In the genomic region with DNA sequence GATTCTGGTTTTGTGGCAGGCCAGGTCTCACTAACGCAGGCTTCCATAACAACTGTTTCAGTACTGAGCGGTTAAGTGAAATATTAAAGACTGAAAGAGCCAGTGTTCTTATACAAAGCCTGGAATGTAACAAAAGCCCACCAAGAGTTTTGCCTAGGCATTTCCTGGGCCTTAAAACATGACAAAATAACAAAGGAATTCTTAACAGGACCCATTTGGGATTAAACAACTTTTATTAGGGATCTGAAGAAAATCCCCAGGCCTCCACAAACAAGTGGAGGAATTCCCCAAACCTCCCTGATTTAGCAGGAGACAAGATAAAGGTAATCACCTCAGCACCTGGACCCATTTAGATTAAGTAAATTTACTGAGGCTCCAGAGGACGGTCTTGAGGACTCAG, we compare ENCODE assay signal across 23 cellular contexts.
DNase-seq lines count a peak whose midpoint lies in the region; ATAC-seq lines count a peak whose summit lies in the region.
"Had no signal": no experiment of that assay in that cellular context is flagged by ENCODE, and none has a peak within 500 bp of the region (broad histone marks: within the 10 kb centered on the region; RNA-seq: fewer than 3 reads in every experiment).

No MANE protein-coding gene starts in this region.

- no peaks in the 10 kb centered on the region for H3K9me2 ChIP-seq in Karpas-422 (replicated peaks; ENCODE audit: insufficient read depth, low read length)
- H3K9me2 ChIP-seq: SK-N-SH had no signal

- no peak for ATAC-seq in effector memory CD8-positive, alpha-beta T cell (replicated peaks)

- no peak overlapping the region for H2AFZ ChIP-seq in Karpas-422 (ENCODE audit: low read length)

- H3K27ac ChIP-seq in HUES64 (ENCODE audit: low read depth, low read length) = peak overlapping the region; percentile 92
- peak overlapping the region; percentile 0 for H3K27ac ChIP-seq in ectodermal cell (ENCODE audit: insufficient read depth, low read depth, low read length, poor library complexity, severe bottlenecking)
- H3K27ac ChIP-seq in mesodermal cell (ENCODE audit: low read depth, low read length, severe bottlenecking) = peak overlapping the region; percentile 71
- no peak overlapping the region for H3K27ac ChIP-seq in Karpas-422 (ENCODE audit: low read length)
- H3K27ac ChIP-seq: C4-2B had no signal

- 32% methylated on average over 2 of the region's 3 CpGs for WGBS in HUES64
- WGBS in ectodermal cell, 2 experiments = 9 to 33% methylated on average over 2 to 3 of the region's 3 CpGs
- WGBS in mesodermal cell (ENCODE audit: insufficient coverage in 2 of 2), 2 experiments = 14 to 50% methylated on average over 1 of the region's 3 CpGs

- no peaks in the 10 kb centered on the region for H3K79me2 ChIP-seq in Karpas-422 (ENCODE audit: low read length)

- H3K4me2 ChIP-seq in Karpas-422 (ENCODE audit: low read depth, low read length, poor library complexity, severe bottlenecking) = no peak overlapping the region
- H3K4me2 ChIP-seq: SK-N-SH had no signal

- no peaks in the 10 kb centered on the region for H3K4me1 Mint-ChIP-seq in effector memory CD8-positive, alpha-beta T cell (ENCODE audit: low read depth in 2 of 2)
- H3K4me1 Mint-ChIP-seq: IgD-negative memory B cell had no signal

- H3K9ac ChIP-seq in HUES64 (ENCODE audit: low read depth, low read length) (peak overlapping the region; percentile 45), Karpas-422 (ENCODE audit: low read length) (no peak overlapping the region)
- H3K9ac ChIP-seq: SK-N-SH had no signal

- H3K4me3 Mint-ChIP-seq in effector memory CD8-positive, alpha-beta T cell = no peak overlapping the region
- H3K4me3 Mint-ChIP-seq: IgD-negative memory B cell had no signal

- in situ Hi-C loops in KBM-7 (cut with MboI; ENCODE audit: low pct_unique_long_range_greater_than_20kb, low sequenced_read_pairs) = no loop called here

- H3K4me1 ChIP-seq in HUES64 (ENCODE audit: insufficient read depth, low read length) = peaks cover 49% of the 10 kb centered on the region
- H3K4me1 ChIP-seq in ectodermal cell (ENCODE audit: control insufficient read depth, insufficient read depth, low read length) = no peaks in the 10 kb centered on the region
- H3K4me1 ChIP-seq in mesodermal cell (ENCODE audit: control insufficient read depth, insufficient read depth, low read length, poor library complexity, severe bottlenecking) = peaks cover 12% of the 10 kb centered on the region
- no peaks in the 10 kb centered on the region for H3K4me1 ChIP-seq in Karpas-422 (ENCODE audit: low read length)

- 0 out of 2 replicates have a peak, but pooled peaks cover under 1% of the 10 kb centered on the region for H3K9me3 ChIP-seq in HUES64 (ENCODE audit: insufficient read depth, low read depth, low read length)
- H3K9me3 ChIP-seq in ectodermal cell (ENCODE audit: control insufficient read depth, low read length) = no peaks in the 10 kb centered on the region
- no peaks in the 10 kb centered on the region for H3K9me3 ChIP-seq in mesodermal cell (ENCODE audit: control insufficient read depth, low read length)
- peaks cover 10% of the 10 kb centered on the region for H3K9me3 ChIP-seq in Karpas-422 (ENCODE audit: low read length)
- H3K9me3 ChIP-seq: SK-N-SH had no signal

- no peaks in the 10 kb centered on the region for H4K20me1 ChIP-seq in Karpas-422 (ENCODE audit: insufficient read depth, low read depth, low read length)

- H3K36me3 Mint-ChIP-seq in effector memory CD8-positive, alpha-beta T cell (ENCODE audit: insufficient read depth) = no peaks in the 10 kb centered on the region
- H3K36me3 Mint-ChIP-seq: IgD-negative memory B cell had no signal

- H3K9me3 Mint-ChIP-seq in effector memory CD8-positive, alpha-beta T cell = peaks cover 0 to 1% of the 10 kb centered on the region in 2 donors

- no peak overlapping the region; the same call in 1 of the 2 replicates for H3K4me3 ChIP-seq in HUES64 (ENCODE audit: low read length)
- no peak overlapping the region for H3K4me3 ChIP-seq in ectodermal cell (ENCODE audit: insufficient read depth, low read depth, low read length)
- no peak overlapping the region for H3K4me3 ChIP-seq in mesodermal cell (ENCODE audit: extremely low read depth, insufficient read depth, low read length, poor library complexity, severe bottlenecking)
- H3K4me3 ChIP-seq in Karpas-422 (ENCODE audit: low read length) = no peak overlapping the region

- H3K36me3 ChIP-seq in HUES64 (ENCODE audit: insufficient read depth, low read length) (no peaks in the 10 kb centered on the region), ectodermal cell (ENCODE audit: control insufficient read depth, insufficient read depth, low read length) (no peaks in the 10 kb centered on the region), mesodermal cell (ENCODE audit: control insufficient read depth, insufficient read depth, low read length) (no peaks in the 10 kb centered on the region), Karpas-422 (ENCODE audit: insufficient read depth, low read length) (no peaks in the 10 kb centered on the region)

- H3K27me3 ChIP-seq in HUES64 (ENCODE audit: insufficient read depth, low read length) (no peaks in the 10 kb centered on the region), ectodermal cell (ENCODE audit: control insufficient read depth, insufficient read depth, low read length, poor library complexity, severe bottlenecking) (no peaks in the 10 kb centered on the region), Karpas-422 (ENCODE audit: low read length) (no peaks in the 10 kb centered on the region)

- H3K27me3 Mint-ChIP-seq in effector memory CD8-positive, alpha-beta T cell = no peaks in the 10 kb centered on the region
- H3K27me3 Mint-ChIP-seq: IgD-negative memory B cell had no signal

- H3K27ac Mint-ChIP-seq in effector memory CD8-positive, alpha-beta T cell = no peak overlapping the region
- H3K27ac Mint-ChIP-seq: IgD-negative memory B cell had no signal

- DNase-seq in Karpas-422 = no peak
- DNase-seq in effector memory CD8-positive, alpha-beta T cell = no peak
- DNase-seq in KBM-7 = no peak
- DNase-seq in activated CD4-positive, alpha-beta T cell treated with anti-CD3 and anti-CD28 coated beads, Interleukin-2, amount 50 U/mL, for 1 hour = no peak
- DNase-seq: AML-193; DMS79; HCEC 1CT; MM.1S; NCI-H1092 treated with DMSO at 0.1 percent for 48 hours; NCI-H146; NCI-H2029 treated with DMSO at 0.1 percent for 48 hours; NCI-H2171 treated with DMSO at 0.1 percent for 48 hours; NCI-H446; NCI-H526 treated with DMSO at 0.1 percent for 48 hours; NK-92 treated with Interleukin-12 subunit alpha and Interleukin-12 subunit beta, amount 100 ng/mL, for 24 hours; OCI-M1; Right ventricle myocardium superior; SK-N-SH had no signal
